Comparison of ENCODE assay signal across 9 cellular contexts in genomic region chr6:113182370-113183141, GRCh38.
DNase-seq lines count a peak whose midpoint lies in the region; TF ChIP-seq lines count a peak whose summit lies in the region.
"Had no signal": no experiment of that assay in that cellular context is flagged by ENCODE, and none has a peak within 500 bp of the region (broad histone marks: within the 10 kb centered on the region; RNA-seq: fewer than 3 reads in every experiment).

No MANE protein-coding gene starts in this region.

- H3K27ac ChIP-seq in fibroblast of lung (ENCODE audit: insufficient read depth, low read length): no peak overlapping the region

- peaks cover 16% of the 10 kb centered on the region for H3K4me1 ChIP-seq in fibroblast of lung (ENCODE audit: control insufficient read depth, extremely low read depth, insufficient read depth, low read length)

- no peak for TF ChIP-seq CTCF in fibroblast of lung (conservative IDR thresholded peaks at IDR 0.05 in 1 of 2, IDR thresholded peaks at IDR 0.05 in 1 of 2; ENCODE audit: low read depth in 1 of 2, low read length in 2 of 2)
- TF ChIP-seq CTCF in endothelial cell (IDR thresholded peaks at IDR 0.05; ENCODE audit: unreplicated experiment): no peak

- H3K9ac ChIP-seq in fibroblast of lung (ENCODE audit: insufficient read depth, low read length): no peak overlapping the region

- no peaks in the 10 kb centered on the region for H3K36me3 ChIP-seq in fibroblast of lung (ENCODE audit: control insufficient read depth, insufficient read depth, low read length)

- no peaks in the 10 kb centered on the region for H4K20me1 ChIP-seq in fibroblast of lung (ENCODE audit: control insufficient read depth, extremely low read depth, insufficient read depth, low read length)

- peaks cover 12% of the 10 kb centered on the region for H3K4me1 Mint-ChIP-seq in endothelial cell (ENCODE audit: unreplicated experiment)
- H3K4me1 Mint-ChIP-seq: naive thymus-derived CD8-positive, alpha-beta T cell had no signal

- no peak overlapping the region for H3K27ac Mint-ChIP-seq in endothelial cell (ENCODE audit: unreplicated experiment)
- H3K27ac Mint-ChIP-seq: activated CD8-positive, alpha-beta T cell treated with anti-CD3 and anti-CD28 coated beads, Interleukin-2, amount 10 ng/mL, durations not matched to agents 7 days and 5 days; naive thymus-derived CD8-positive, alpha-beta T cell had no signal

- H3K4me3 Mint-ChIP-seq in endothelial cell (ENCODE audit: unreplicated experiment): no peak overlapping the region
- H3K4me3 Mint-ChIP-seq: activated CD8-positive, alpha-beta T cell treated with anti-CD3 and anti-CD28 coated beads, Interleukin-2, amount 10 ng/mL, durations not matched to agents 7 days and 5 days; naive thymus-derived CD8-positive, alpha-beta T cell had no signal

- H3K9me3 ChIP-seq in fibroblast of lung (ENCODE audit: control insufficient read depth, insufficient read depth, low read depth, low read length): no peaks in the 10 kb centered on the region

- H3K79me2 ChIP-seq in fibroblast of lung (ENCODE audit: control insufficient read depth, insufficient read depth, low read length): no peaks in the 10 kb centered on the region

- no peak overlapping the region for H3K4me3 ChIP-seq in fibroblast of lung (replicated peaks in 1 of 4; ENCODE audit: control extremely low read depth in 1 of 4, insufficient read depth in 1 of 4, low read depth in 3 of 4, low read length in 4 of 4)

- H3K27me3 ChIP-seq in fibroblast of lung (ENCODE audit: control insufficient read depth, insufficient read depth, low read length): no peaks in the 10 kb centered on the region

- H3K36me3 Mint-ChIP-seq in endothelial cell (ENCODE audit: low read depth, unreplicated experiment): peaks cover 3% of the 10 kb centered on the region
- H3K36me3 Mint-ChIP-seq: naive thymus-derived CD8-positive, alpha-beta T cell had no signal

- DNase-seq in HPDE6-E6E7 (ENCODE audit: extremely low spot score) (peak; percentile 3), NCI-H748 treated with DMSO at 0.1 percent for 48 hours (lab: John Stamatoyannopoulos, UW) (peak; percentile 96), fibroblast of lung (ENCODE audit: low read depth in 2 of 2) (peak; percentile 71 to 89), superior temporal gyrus (ENCODE audit: extremely low spot score) (peak; percentile 65), endothelial cell (ENCODE audit: low spot score) (no peak), middle frontal gyrus (ENCODE audit: extremely low spot score, low spot score) (no peak), occipital lobe (lab: John Stamatoyannopoulos, UW) (no peak)
- DNase-seq: activated CD8-positive, alpha-beta T cell treated with anti-CD3 and anti-CD28 coated beads, Interleukin-2, amount 10 ng/mL, durations not matched to agents 7 days and 5 days; naive thymus-derived CD8-positive, alpha-beta T cell had no signal

- H3K4me2 ChIP-seq in fibroblast of lung (ENCODE audit: extremely low read depth, insufficient read depth, low read length): peak overlapping the region; percentile 49

- no peak overlapping the region for H2AFZ ChIP-seq in fibroblast of lung (ENCODE audit: low read length)

- peaks cover 2% of the 10 kb centered on the region for H3K27me3 Mint-ChIP-seq in endothelial cell (ENCODE audit: unreplicated experiment)
- H3K27me3 Mint-ChIP-seq: naive thymus-derived CD8-positive, alpha-beta T cell had no signal

- H3K9me3 Mint-ChIP-seq in endothelial cell (ENCODE audit: unreplicated experiment): no peaks in the 10 kb centered on the region

Comparison
In these comparisons a context has a peak if more than half of its experiments do, and no peak if none do; other contexts are left out.
1. DNase-seq: peak in HPDE6-E6E7 (single experiment), NCI-H748 treated with DMSO at 0.1 percent for 48 hours (single experiment), fibroblast of lung (2 of 2) and superior temporal gyrus (single experiment); none in endothelial cell (single experiment), middle frontal gyrus (single experiment) and occipital lobe (single experiment).